1 cellular context compared by ENCODE assay signal in genomic region chr7:148318838-148319237, GRCh38.
TF ChIP-seq lines count a peak whose summit lies in the region.

No MANE protein-coding gene starts in this region.

TF ChIP-seq in HepG2, 621 proteins besides CTCF, POLR2A, EP300 and RAD21 (continued from another document):
- TF ChIP-seq ZBTB46 (CRISPR knock-in tag; IDR thresholded peaks at IDR 0.05; ENCODE audit: borderline replicate concordance) (no peak), SATB2 (CRISPR knock-in tag; IDR thresholded peaks at IDR 0.05) (no peak), ZEB1 (IDR thresholded peaks at IDR 0.05; ENCODE audit: insufficient replicate concordance, low read depth) (no peak)
